Comparison of ENCODE assay signal across 8 cellular contexts in genomic region chr6:12150812-12151432, GRCh38.
A peak's percentile ranks its signal among the peaks of the same experiment; 100 is the strongest.
DNase-seq lines count a peak whose midpoint lies in the region; ATAC-seq and TF ChIP-seq lines count a peak whose summit lies in the region.

No MANE protein-coding gene starts in this region.

- no peak overlapping the region for H3K27ac Mint-ChIP-seq in nephron progenitor cell

- H3K4me3 Mint-ChIP-seq in nephron progenitor cell, result no peak overlapping the region

- ATAC-seq in HG03196 (IDR thresholded peaks at IDR 0.05; ENCODE audit: unreplicated experiment), result no peak

- peaks cover 7% of the 10 kb centered on the region for H3K4me1 Mint-ChIP-seq in nephron progenitor cell

- H3K36me3 Mint-ChIP-seq in nephron progenitor cell (ENCODE audit: low read depth), result peaks cover 10% of the 10 kb centered on the region

- H3K9me3 Mint-ChIP-seq in nephron progenitor cell, result no peaks in the 10 kb centered on the region

- H3K4me3 ChIP-seq in cardiac fibroblast (replicated peaks in 1 of 2; ENCODE audit: low read depth in 2 of 2, low read length in 2 of 2), result no peak overlapping the region

- DNase-seq in NCI-H524 (lab: John Stamatoyannopoulos, UW), result peak; percentile 2 to 28
- DNase-seq in NCI-H524 treated with DMSO at 0.1 percent for 48 hours (lab: John Stamatoyannopoulos, UW), result no peak
- peak; percentile 14 for DNase-seq in OCI-M1 (lab: John Stamatoyannopoulos, UW)
- peak in 1 of 2 donors; percentile 21 for DNase-seq in cardiac fibroblast (ENCODE audit: low read depth in 2 of 2)
- DNase-seq in nephron progenitor cell, result peak; percentile 46
- DNase-seq in NCI-H2196 (lab: John Stamatoyannopoulos, UW; ENCODE audit: unreplicated experiment), result no peak
- DNase-seq in SHP77 treated with DMSO at 0.1 percent for 48 hours (lab: John Stamatoyannopoulos, UW), result no peak

- H3K27me3 Mint-ChIP-seq in nephron progenitor cell (ENCODE audit: low read depth, poor library complexity), result no peaks in the 10 kb centered on the region

- peak; percentile 48 for TF ChIP-seq CTCF in cardiac fibroblast (IDR thresholded peaks at IDR 0.05; ENCODE audit: low read depth, low read length)
- TF ChIP-seq CTCF in nephron progenitor cell (IDR thresholded peaks at IDR 0.05), result peak; percentile 53

Comparison
In these comparisons a context has a peak if more than half of its experiments do, and no peak if none do; other contexts are left out.
1. DNase-seq: peak in NCI-H524 (2 of 2), OCI-M1 (single experiment) and nephron progenitor cell (single experiment); none in NCI-H524 treated with DMSO at 0.1 percent for 48 hours (single experiment), NCI-H2196 (single experiment) and SHP77 treated with DMSO at 0.1 percent for 48 hours (single experiment).